ENCODE assay signal across 15 cellular contexts in the genomic region with DNA sequence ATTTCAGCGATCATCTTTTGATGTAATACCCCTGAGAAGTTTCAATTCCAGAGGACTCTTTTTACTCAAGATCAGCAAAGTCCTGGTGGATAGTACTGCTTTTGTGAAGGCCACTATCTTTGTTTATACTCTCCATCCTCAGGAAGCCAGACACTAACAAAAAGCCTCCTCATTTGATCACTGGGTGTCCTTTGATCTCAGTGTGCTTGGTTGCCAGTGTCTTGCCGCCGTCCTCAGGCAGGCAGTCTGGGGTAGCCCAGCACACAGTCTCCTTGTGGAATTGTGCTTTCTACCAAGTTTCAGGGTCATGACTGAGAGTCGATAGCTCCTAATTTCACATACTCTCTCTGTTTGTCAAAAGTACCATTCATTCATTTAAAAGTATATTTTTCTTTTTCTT.
A peak's percentile ranks its signal among the peaks of the same experiment; 100 is the strongest.
DNase-seq lines count a peak whose midpoint lies in the region; ATAC-seq and TF ChIP-seq lines count a peak whose summit lies in the region.
"Had no signal": no experiment of that assay in that cellular context is flagged by ENCODE, and none has a peak within 500 bp of the region (broad histone marks: within the 10 kb centered on the region; RNA-seq: fewer than 3 reads in every experiment).

No MANE protein-coding gene starts in this region.

- H3K36me3 Mint-ChIP-seq in neural crest cell (ENCODE audit: low read depth), result no peaks in the 10 kb centered on the region

- no peak overlapping the region for H3K4me3 Mint-ChIP-seq in neural crest cell
- H3K4me3 Mint-ChIP-seq: CD4-positive, alpha-beta T cell had no signal

- no peak for TF ChIP-seq CTCF in neural crest cell (conservative IDR thresholded peaks at IDR 0.05)

- DNase-seq in NCI-H1105 (lab: John Stamatoyannopoulos, UW) (peak; percentile 45), NCI-H1105 treated with DMSO at 0.1 percent for 48 hours (lab: John Stamatoyannopoulos, UW) (no peak), iPS-NIHi11 (ENCODE audit: low spot score) (peak; percentile 10), neural crest cell (ENCODE audit: low read depth, low spot score) (peak; percentile 10), NCI-H1092 treated with DMSO at 0.1 percent for 48 hours (lab: John Stamatoyannopoulos, UW) (no peak), DMS153 treated with DMSO at 0.1 percent for 48 hours (lab: John Stamatoyannopoulos, UW; ENCODE audit: unreplicated experiment) (no peak)
- no peak for DNase-seq in activated T-cell treated with anti-CD3 and anti-CD28 coated beads, Interleukin-2, amount 50 U/mL, for 48 hours
- DNase-seq: BE2C; Calu3; CD4-positive, alpha-beta T cell; KG1; NCI-H2227 treated with DMSO at 0.1 percent for 48 hours; Peyer's patch; Right ventricle myocardium superior had no signal

- ATAC-seq in HG03442 (IDR thresholded peaks at IDR 0.05; ENCODE audit: unreplicated experiment), result no peak

- peaks cover 4% of the 10 kb centered on the region for H3K9me3 Mint-ChIP-seq in neural crest cell
- H3K9me3 Mint-ChIP-seq: CD4-positive, alpha-beta T cell had no signal

- peaks cover 31% of the 10 kb centered on the region for H3K4me1 Mint-ChIP-seq in neural crest cell

- no peaks in the 10 kb centered on the region for H3K27me3 Mint-ChIP-seq in neural crest cell (ENCODE audit: low read depth)
- H3K27me3 Mint-ChIP-seq: CD4-positive, alpha-beta T cell had no signal

- H3K27ac Mint-ChIP-seq in neural crest cell (ENCODE audit: unreplicated experiment), result no peak overlapping the region
- H3K27ac Mint-ChIP-seq: CD4-positive, alpha-beta T cell had no signal

Comparison
In these comparisons a context has a peak if more than half of its experiments do, and no peak if none do; other contexts are left out.
1. DNase-seq: peak in NCI-H1105 (single experiment), iPS-NIHi11 (single experiment) and neural crest cell (single experiment); none in NCI-H1105 treated with DMSO at 0.1 percent for 48 hours (single experiment), NCI-H1092 treated with DMSO at 0.1 percent for 48 hours (single experiment), activated T-cell treated with anti-CD3 and anti-CD28 coated beads, Interleukin-2, amount 50 U/mL, for 48 hours (0 of 2) and DMS153 treated with DMSO at 0.1 percent for 48 hours (single experiment).